ENCODE assay signal across 8 cellular contexts in genomic region chr10:60646966-60647796, GRCh38.
DNase-seq lines count a peak whose midpoint lies in the region; ATAC-seq and TF ChIP-seq lines count a peak whose summit lies in the region.

No MANE protein-coding gene starts in this region.

- H3K27ac ChIP-seq in heart left ventricle, result no peak overlapping the region
- no peak overlapping the region for H3K27ac ChIP-seq in HCT116 (ENCODE audit: low read depth, low read length)

- H2AFZ ChIP-seq in HCT116 (ENCODE audit: low read depth, low read length, poor library complexity, severe bottlenecking), result no peak overlapping the region

- peaks cover 3% of the 10 kb centered on the region for H3K9me3 Mint-ChIP-seq in activated CD4-positive, alpha-beta T cell treated with anti-CD3 and anti-CD28 coated beads, Interleukin-2, amount 10 ng/mL, durations not matched to agents 7 days and 5 days

- no peaks in the 10 kb centered on the region for H3K27me3 Mint-ChIP-seq in activated CD4-positive, alpha-beta T cell treated with anti-CD3 and anti-CD28 coated beads, Interleukin-2, amount 10 ng/mL, durations not matched to agents 7 days and 5 days

- H3K9me3 ChIP-seq in heart left ventricle (no peaks in the 10 kb centered on the region), HCT116 (ENCODE audit: control insufficient read depth in 1 of 2, insufficient read depth in 1 of 2, low read depth in 1 of 2, low read length in 2 of 2) (no peaks in the 10 kb centered on the region)

- H3K4me1 ChIP-seq in heart left ventricle, result peaks cover 0 to 3% (median 0%) of the 10 kb centered on the region in 12 donors
- H3K4me1 ChIP-seq in HCT116 (ENCODE audit: control insufficient read depth in 1 of 2, insufficient read depth in 2 of 2, low read length in 2 of 2), result peaks cover 0 to 3% of the 10 kb centered on the region in 2 experiments; a peak in 1 of 4 replicates

- no peaks in the 10 kb centered on the region for H4K20me1 ChIP-seq in HCT116 (ENCODE audit: insufficient read depth)

- no peak overlapping the region for H3K9ac ChIP-seq in HCT116 (ENCODE audit: low read length)

- no peak overlapping the region for H3K27ac Mint-ChIP-seq in activated CD4-positive, alpha-beta T cell treated with anti-CD3 and anti-CD28 coated beads, Interleukin-2, amount 10 ng/mL, durations not matched to agents 7 days and 5 days

- H3K4me3 Mint-ChIP-seq in activated CD4-positive, alpha-beta T cell treated with anti-CD3 and anti-CD28 coated beads, Interleukin-2, amount 10 ng/mL, durations not matched to agents 7 days and 5 days, result no peak overlapping the region

- 12 to 17% (median 14%) methylated on average over 6 of the region's 6 CpGs for WGBS in heart left ventricle, 4 donors

- POLR2A ChIA-PET in HCT116 (lab: Charles Lee), result no interaction called here
- POLR2A ChIA-PET in activated CD4-positive, alpha-beta T cell treated with anti-CD3 and anti-CD28 coated beads, Interleukin-2, amount 10 ng/mL, durations not matched to agents 7 days and 5 days (lab: Charles Lee), result no interaction called here

- DNase-seq in heart left ventricle, result peak in 1 of 5 donors; percentile 10
- DNase-seq in left ventricle myocardium superior, result no peak
- peak; percentile 48 for DNase-seq in HCT116 (ENCODE audit: low read depth, low spot score)
- DNase-seq in NCI-H128 (lab: John Stamatoyannopoulos, UW; ENCODE audit: unreplicated experiment), result peak; percentile 59
- DNase-seq in activated CD4-positive, alpha-beta T cell treated with anti-CD3 and anti-CD28 coated beads, Interleukin-2, amount 10 ng/mL, durations not matched to agents 7 days and 5 days, result peak; percentile 71
- peak; percentile 60 for DNase-seq in fibroblast of the conjunctiva (ENCODE audit: low read depth)
- DNase-seq in pons (ENCODE audit: low spot score), result peak; percentile 83
- no peak for DNase-seq in cortex of kidney (lab: John Stamatoyannopoulos, UW)

- no peak for TF ChIP-seq POLR2A in heart left ventricle (IDR thresholded peaks at IDR 0.05)
- no peak for TF ChIP-seq POLR2A in HCT116 (IDR thresholded peaks at IDR 0.05; ENCODE audit: borderline replicate concordance, extremely low read depth, insufficient read depth, insufficient read length)

- H3K4me1 Mint-ChIP-seq in activated CD4-positive, alpha-beta T cell treated with anti-CD3 and anti-CD28 coated beads, Interleukin-2, amount 10 ng/mL, durations not matched to agents 7 days and 5 days, result peaks cover 35% of the 10 kb centered on the region

- RAD21 ChIA-PET in HCT116 (lab: Charles Lee; ENCODE audit: low non-redundant PET in 1 of 2, low total read pairs in 2 of 2, uncharacterized antibody in 2 of 2, unreplicated experiment in 2 of 2), result interaction anchor here in 1 of 2 experiments (0.7 kb wide), 1 partner anchor 122 kb away, joined by 3 read pairs; no protein-coding TSS in a partner anchor

- no peaks in the 10 kb centered on the region for H3K27me3 ChIP-seq in heart left ventricle
- no peaks in the 10 kb centered on the region for H3K27me3 ChIP-seq in HCT116 (ENCODE audit: insufficient read depth, low read length)

- no TSS peak for BruUV-seq in HCT116 (replicated peaks; lab: Mats Ljungman, UMichigan)

- H3K9me2 ChIP-seq in HCT116 (ENCODE audit: insufficient read depth), result no peaks in the 10 kb centered on the region

- CTCF ChIA-PET in HCT116 (lab: Charles Lee), result interaction anchor here (0.7 to 2.9 kb wide), 7 partner anchors 8 to 206 kb away, joined by 3 to 33 read pairs (median 5); no protein-coding TSS in a partner anchor
- CTCF ChIA-PET in activated CD4-positive, alpha-beta T cell treated with anti-CD3 and anti-CD28 coated beads, Interleukin-2, amount 10 ng/mL, durations not matched to agents 7 days and 5 days (lab: Charles Lee), result interaction anchor here (0.6 to 2.5 kb wide), 5 partner anchors 13 to 201 kb away, joined by 3 to 8 read pairs (median 3); no protein-coding TSS in a partner anchor

- TF ChIP-seq CTCF in heart left ventricle (IDR thresholded peaks at IDR 0.05), result peak; percentile 64 to 83 (median 76)
- TF ChIP-seq CTCF in HCT116 (IDR thresholded peaks at IDR 0.05 in 2 of 3, conservative IDR thresholded peaks at IDR 0.05 in 1 of 3; ENCODE audit: borderline replicate concordance in 1 of 3, insufficient read depth in 1 of 3, low read depth in 2 of 3, low read length in 2 of 3), result peak; percentile 60 to 82 (median 75)

- ATAC-seq in heart left ventricle (peak in 1 of 4 donors; percentile 53), left ventricle myocardium superior (no peak), HCT116 (peak; percentile 74)

- no peaks in the 10 kb centered on the region for H3K79me2 ChIP-seq in HCT116 (ENCODE audit: insufficient read depth, low read length)

- TF ChIP-seq RAD21 in HCT116 (IDR thresholded peaks at IDR 0.05; ENCODE audit: low read depth), result peak; percentile 80

- intact Hi-C loops in heart left ventricle (cut with DNase I), result loop anchor here (2.0 to 10.0 kb wide), 12 partner anchors 100 to 1022 kb away; no protein-coding TSS in a partner anchor
- intact Hi-C loops in left ventricle myocardium superior (cut with micrococcal nuclease), result loop anchor here (2.0 to 10.0 kb wide), 2 partner anchors 202 to 542 kb away; no protein-coding TSS in a partner anchor
- intact Hi-C loops in HCT116 (cut with micrococcal nuclease), result loop anchor here (1.0 to 5.0 kb wide), 4 partner anchors 97 to 545 kb away; no protein-coding TSS in a partner anchor

- H3K4me3 ChIP-seq in heart left ventricle (no peak overlapping the region), HCT116 (replicated peaks in 1 of 2; ENCODE audit: low read depth in 1 of 2, low read length in 2 of 2) (no peak overlapping the region)

- H3K36me3 ChIP-seq in heart left ventricle, result no peaks in the 10 kb centered on the region
- H3K36me3 ChIP-seq in HCT116 (ENCODE audit: control insufficient read depth in 1 of 2, insufficient read depth in 2 of 2, low read length in 2 of 2), result no peaks in the 10 kb centered on the region

- H3K4me2 ChIP-seq in HCT116 (ENCODE audit: low read length), result no peak overlapping the region

- peaks cover 6% of the 10 kb centered on the region for H3K36me3 Mint-ChIP-seq in activated CD4-positive, alpha-beta T cell treated with anti-CD3 and anti-CD28 coated beads, Interleukin-2, amount 10 ng/mL, durations not matched to agents 7 days and 5 days (ENCODE audit: low read depth)

TF ChIP-seq in HCT116, 20 proteins besides CTCF, POLR2A, EP300 and RAD21:
- TF ChIP-seq SP1 (IDR thresholded peaks at IDR 0.05; ENCODE audit: low read depth) (no peak), ZNF274 (IDR thresholded peaks at IDR 0.05; ENCODE audit: low read depth, low read length) (no peak), ELF1 (IDR thresholded peaks at IDR 0.05; ENCODE audit: borderline replicate concordance, low read depth) (no peak), TCF7L2 (IDR thresholded peaks at IDR 0.05; ENCODE audit: borderline replicate concordance, extremely low read depth, insufficient read depth, insufficient read length) (no peak), EGR1 (IDR thresholded peaks at IDR 0.05; ENCODE audit: low read depth) (no peak), ATF3 (IDR thresholded peaks at IDR 0.05) (no peak), YY1 (IDR thresholded peaks at IDR 0.05; ENCODE audit: extremely low read depth, insufficient replicate concordance, low read depth, low read length) (no peak), SRF (IDR thresholded peaks at IDR 0.05; ENCODE audit: low read depth) (no peak)

Comparison
In these comparisons a context has a peak if more than half of its experiments do, and no peak if none do; other contexts are left out.
1. DNase-seq: peak in HCT116 (single experiment), NCI-H128 (single experiment), activated CD4-positive, alpha-beta T cell treated with anti-CD3 and anti-CD28 coated beads, Interleukin-2, amount 10 ng/mL, durations not matched to agents 7 days and 5 days (single experiment), fibroblast of the conjunctiva (single experiment) and pons (single experiment); none in left ventricle myocardium superior (single experiment) and cortex of kidney (single experiment).